ENCODE assay signal across 24 cellular contexts in the genomic region with DNA sequence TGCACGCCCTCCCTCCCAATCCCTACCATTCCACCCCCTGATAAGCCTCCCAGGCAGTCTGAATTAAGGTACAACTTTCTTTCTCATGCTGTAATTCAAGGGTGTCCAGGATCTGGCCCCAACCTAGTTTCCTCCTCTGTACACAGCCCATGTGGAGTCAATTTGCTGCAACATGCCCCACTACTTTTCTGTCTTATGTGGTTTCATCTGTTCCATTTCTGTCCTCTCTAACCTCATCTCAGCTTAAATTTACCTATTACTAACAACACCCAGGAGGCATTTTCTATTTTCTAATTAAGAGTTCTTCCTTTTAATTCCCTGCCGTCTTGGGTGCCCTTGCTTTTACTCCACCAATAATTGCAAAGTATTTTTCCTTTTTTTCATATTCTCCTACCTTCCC. TPM values are rescaled to one million over a fixed set of nuclear protein-coding genes. Genes with fewer than 3 reads are reported as not detected.
A peak's percentile ranks its signal among the peaks of the same experiment; 100 is the strongest.
DNase-seq lines count a peak whose midpoint lies in the region; ATAC-seq and TF ChIP-seq lines count a peak whose summit lies in the region.
"Had no signal": no experiment of that assay in that cellular context is flagged by ENCODE, and none has a peak within 500 bp of the region (broad histone marks: within the 10 kb centered on the region; RNA-seq: fewer than 3 reads in every experiment).

No MANE protein-coding gene starts in this region.

- no peak overlapping the region for H3K4me3 ChIP-seq in mammary epithelial cell (replicated peaks in 1 of 3; ENCODE audit: insufficient read depth in 1 of 3, low read depth in 2 of 3, low read length in 3 of 3)
- H3K4me3 ChIP-seq in breast epithelium, result no peak overlapping the region
- no peak overlapping the region for H3K4me3 ChIP-seq in Loucy (ENCODE audit: low read length, poor library complexity, severe bottlenecking)
- H3K4me3 ChIP-seq: PC-9 had no signal

- H4K20me1 ChIP-seq in mammary epithelial cell (ENCODE audit: insufficient read depth, low read length) (peaks cover 18% of the 10 kb centered on the region), Loucy (ENCODE audit: insufficient read depth, low read length, poor library complexity, severe bottlenecking) (peaks cover 61% of the 10 kb centered on the region)

- H3K4me1 ChIP-seq in mammary epithelial cell (ENCODE audit: insufficient read depth, low read length) (peaks cover 15% of the 10 kb centered on the region), breast epithelium (no peaks in the 10 kb centered on the region), Loucy (ENCODE audit: insufficient read depth, low read length, poor library complexity, severe bottlenecking) (peaks cover 37% of the 10 kb centered on the region)

- H3K27ac ChIP-seq in mammary epithelial cell (ENCODE audit: insufficient read depth, low read depth, low read length) (no peak overlapping the region), breast epithelium (no peak overlapping the region)
- H3K27ac ChIP-seq: HL-60, PC-9 had no signal

- H3K4me3 Mint-ChIP-seq in stimulated activated memory B cell treated with anti-CD40 and anti-IgM and Interleukin-4, amounts not matched to agents 10 μg/mL and 1 μg/mL and 100 μg/mL, for 72 hours, result no peak overlapping the region
- H3K4me3 Mint-ChIP-seq in natural killer cell, result no peak overlapping the region
- H3K4me3 Mint-ChIP-seq: CD4-positive, CD25-positive, alpha-beta regulatory T cell had no signal

- in situ Hi-C loops in mammary epithelial cell (cut with MboI; ENCODE audit: low sequenced_read_pairs in 2 of 2), result no loop called here

- H3K36me3 ChIP-seq in mammary epithelial cell (ENCODE audit: insufficient read depth, low read length) (peaks cover 11% of the 10 kb centered on the region), breast epithelium (no peaks in the 10 kb centered on the region), Loucy (ENCODE audit: insufficient read depth, low read length) (peaks cover 15% of the 10 kb centered on the region; the same call in 1 of the 2 replicates)

- no peak for DNase-seq in mammary epithelial cell
- no peak for DNase-seq in breast epithelium (ENCODE audit: low spot score in 2 of 2)
- no peak for DNase-seq in natural killer cell
- no peak for DNase-seq in stimulated activated CD4-positive, alpha-beta T cell treated with anti-CD3 and anti-CD28 coated beads, Interleukin-1b, Interleukin-23, amount 100 ng/mL, for 48 hours
- DNase-seq: 8988T; ACHN; CD4-positive, CD25-positive, alpha-beta regulatory T cell; GOT3; HCEC 1CT; Kasumi-1; NCI-H1694; NCI-H2029 treated with DMSO at 0.1 percent for 48 hours; NCI-H446 treated with DMSO at 0.1 percent for 48 hours; NCI-H526; NCI-H82; PC-9; RPMI8226; SHP77 treated with DMSO at 0.1 percent for 48 hours; SW 1271 had no signal

- no peaks in the 10 kb centered on the region for H3K27me3 ChIP-seq in mammary epithelial cell (ENCODE audit: insufficient read depth, low read length)
- no peaks in the 10 kb centered on the region for H3K27me3 ChIP-seq in breast epithelium
- H3K27me3 ChIP-seq in Loucy (ENCODE audit: insufficient read depth, low read length, poor library complexity, severe bottlenecking), result no peaks in the 10 kb centered on the region

- 51% methylated on average over 2 of the region's 2 CpGs for WGBS in mammary epithelial cell (ENCODE audit: low coverage, missing lambda C conversion rate)

- H3K9me3 Mint-ChIP-seq in stimulated activated memory B cell treated with anti-CD40 and anti-IgM and Interleukin-4, amounts not matched to agents 10 μg/mL and 1 μg/mL and 100 μg/mL, for 72 hours, result peaks cover under 1% of the 10 kb centered on the region
- no peaks in the 10 kb centered on the region for H3K9me3 Mint-ChIP-seq in natural killer cell

- H3K9me2 ChIP-seq in Loucy (replicated peaks; ENCODE audit: low read depth, low read length), result no peaks in the 10 kb centered on the region

- H3K27me3 Mint-ChIP-seq in stimulated activated memory B cell treated with anti-CD40 and anti-IgM and Interleukin-4, amounts not matched to agents 10 μg/mL and 1 μg/mL and 100 μg/mL, for 72 hours, result no peaks in the 10 kb centered on the region
- no peaks in the 10 kb centered on the region for H3K27me3 Mint-ChIP-seq in natural killer cell (ENCODE audit: low read depth in 2 of 2)
- H3K27me3 Mint-ChIP-seq: CD4-positive, CD25-positive, alpha-beta regulatory T cell had no signal

- H3K9ac ChIP-seq in mammary epithelial cell (ENCODE audit: insufficient read depth, low read length) (no peak overlapping the region), Loucy (ENCODE audit: low read depth, low read length, poor library complexity, severe bottlenecking) (no peak overlapping the region)

- peaks cover 32% of the 10 kb centered on the region for H3K4me1 Mint-ChIP-seq in stimulated activated memory B cell treated with anti-CD40 and anti-IgM and Interleukin-4, amounts not matched to agents 10 μg/mL and 1 μg/mL and 100 μg/mL, for 72 hours
- peaks cover 24 to 27% of the 10 kb centered on the region in 2 donors for H3K4me1 Mint-ChIP-seq in natural killer cell

- intact Hi-C loops in mammary epithelial cell (cut with micrococcal nuclease) (no loop called here), breast epithelium (cut with DNase I; ENCODE audit: low total_unique reads) (no loop called here), natural killer cell (cut with micrococcal nuclease) (no loop called here)

- peaks cover 28% of the 10 kb centered on the region for H3K36me3 Mint-ChIP-seq in stimulated activated memory B cell treated with anti-CD40 and anti-IgM and Interleukin-4, amounts not matched to agents 10 μg/mL and 1 μg/mL and 100 μg/mL, for 72 hours
- peaks cover 2% of the 10 kb centered on the region for H3K36me3 Mint-ChIP-seq in natural killer cell

- dilution Hi-C loops in mammary epithelial cell (cut with HindIII; ENCODE audit: low sequenced_read_pairs), result no loop called here

- ATAC-seq in esophagus mucosa (peak; percentile 35), natural killer cell (no peak), HG02981 (IDR thresholded peaks at IDR 0.05; ENCODE audit: unreplicated experiment) (no peak)
- ATAC-seq in stimulated activated memory B cell treated with anti-CD40 and anti-IgM and Interleukin-4, amounts not matched to agents 10 μg/mL and 1 μg/mL and 100 μg/mL, for 72 hours, result no peak

- H3K4me2 ChIP-seq in mammary epithelial cell (ENCODE audit: insufficient read depth, low read depth, low read length), result peak overlapping the region; percentile 28
- H3K4me2 ChIP-seq in Loucy (ENCODE audit: low read depth, low read length, poor library complexity, severe bottlenecking), result peak overlapping the region; percentile 61
- H3K4me2 ChIP-seq: PC-9 had no signal

- H3K9me3 ChIP-seq in mammary epithelial cell (replicated peaks; ENCODE audit: insufficient read depth, low read length), result peaks cover 8% of the 10 kb centered on the region
- peaks cover 16 to 19% of the 10 kb centered on the region in 2 donors for H3K9me3 ChIP-seq in breast epithelium
- peaks cover 14% of the 10 kb centered on the region for H3K9me3 ChIP-seq in Loucy (ENCODE audit: insufficient read depth, low read depth, low read length)

- H2AFZ ChIP-seq in mammary epithelial cell (ENCODE audit: low read depth, low read length) (no peak overlapping the region), Loucy (ENCODE audit: low read length) (no peak overlapping the region)
- H2AFZ ChIP-seq: PC-9 had no signal

- no TSS peak for BruUV-seq in mammary epithelial cell (replicated peaks; lab: Mats Ljungman, UMichigan)

- TF ChIP-seq CTCF in mammary epithelial cell (conservative IDR thresholded peaks at IDR 0.05 in 1 of 2, IDR thresholded peaks at IDR 0.05 in 1 of 2; ENCODE audit: extremely low read depth in 1 of 2, insufficient read depth in 1 of 2, low read depth in 1 of 2, low read length in 2 of 2) (no peak), breast epithelium (IDR thresholded peaks at IDR 0.05) (no peak), Loucy (conservative IDR thresholded peaks at IDR 0.05; ENCODE audit: low read length) (no peak), natural killer cell (IDR thresholded peaks at IDR 0.05) (no peak)

- H3K27ac Mint-ChIP-seq in stimulated activated memory B cell treated with anti-CD40 and anti-IgM and Interleukin-4, amounts not matched to agents 10 μg/mL and 1 μg/mL and 100 μg/mL, for 72 hours, result peak overlapping the region; percentile 15
- H3K27ac Mint-ChIP-seq in natural killer cell, result peak overlapping the region in 1 of 2 donors; percentile 11
- H3K27ac Mint-ChIP-seq: CD4-positive, CD25-positive, alpha-beta regulatory T cell had no signal

- CTCF ChIA-PET in mammary epithelial cell (lab: Charles Lee; ENCODE audit: low non-redundant PET), result interaction anchor here (0.8 kb wide), 1 partner anchor 19 kb away, joined by 3 read pairs; no protein-coding TSS in a partner anchor

- no peaks in the 10 kb centered on the region for H3F3A ChIP-seq in Loucy (ENCODE audit: low read depth)

- H3K79me2 ChIP-seq in mammary epithelial cell (ENCODE audit: insufficient read depth, low read length), result peaks cover 98% of the 10 kb centered on the region
- peaks cover 95% of the 10 kb centered on the region for H3K79me2 ChIP-seq in Loucy (ENCODE audit: insufficient read depth, low read length)

- no peak for TF ChIP-seq POLR2A in breast epithelium (IDR thresholded peaks at IDR 0.05)

RNA-seq across cellular contexts. Expression of a gene that starts 10.0 kb away (rescaled TPM):
- 100 to 1,000 TPM in 1 of 2 donors, 10 to 100 TPM in 1; 89.7 to 163 TPM for total RNA-seq in mammary epithelial cell
- polyA plus RNA-seq in mammary epithelial cell, result 133 TPM
- polyA minus RNA-seq in mammary epithelial cell, result 117 TPM
- total RNA-seq in breast epithelium, result 100 to 1,000 TPM in 1 of 3 donors, 10 to 100 TPM in 2; 66.7 to 139 (median 93.4) TPM
- 164 TPM for total RNA-seq in esophagus mucosa
- 100 to 1,000 TPM in 1 of 3 donors, 10 to 100 TPM in 2; 60.5 to 108 (median 72.6) TPM for total RNA-seq in natural killer cell
